ENCODE assay signal across 15 cellular contexts in the genomic region with DNA sequence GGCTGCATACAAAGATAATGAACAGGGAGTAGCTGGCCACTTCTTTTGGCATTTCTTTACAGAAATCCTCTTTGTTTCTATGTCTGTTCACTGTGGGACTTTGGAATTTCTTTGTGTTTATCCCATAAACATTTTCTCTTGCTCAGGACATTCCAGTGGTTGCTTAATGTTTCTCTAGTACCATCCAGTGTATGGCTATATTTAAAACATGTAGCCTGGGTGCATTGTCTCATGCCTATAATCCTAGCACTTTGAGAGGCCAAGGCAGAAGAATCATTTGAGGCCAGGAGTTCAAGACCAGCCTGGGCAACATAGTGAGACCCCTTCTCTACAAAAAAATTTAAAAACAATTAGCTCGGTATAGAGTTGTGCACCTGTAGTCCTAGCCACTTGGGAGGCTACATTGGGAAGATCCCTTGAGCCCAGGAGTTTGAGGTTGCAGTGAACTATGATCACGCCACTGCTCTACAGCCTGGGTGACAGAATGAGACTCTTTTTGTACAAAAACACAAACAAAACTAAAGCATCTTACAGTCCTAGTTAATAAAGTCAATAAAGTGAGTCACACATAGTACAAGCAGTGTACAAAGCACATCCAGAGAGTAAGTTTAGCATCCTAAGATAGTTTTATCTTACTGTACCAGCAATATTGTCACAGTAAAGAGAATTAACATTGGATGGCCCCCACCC.
DNase-seq lines count a peak whose midpoint lies in the region; ATAC-seq, FAIRE-seq and TF ChIP-seq lines count a peak whose summit lies in the region.
"Had no signal": no experiment of that assay in that cellular context is flagged by ENCODE, and none has a peak within 500 bp of the region (broad histone marks: within the 10 kb centered on the region; RNA-seq: fewer than 3 reads in every experiment).

No MANE protein-coding gene starts in this region.

- POLR2A ChIA-PET in A549 (lab: Yijun Ruan, JAX): no interaction called here

- H3T11ph ChIP-seq in H9 (ENCODE audit: low read length): no peak overlapping the region

- H4K5ac ChIP-seq in H9 (ENCODE audit: insufficient read length, low read depth, low read length): no peak overlapping the region

- no peak overlapping the region for H3K23ac ChIP-seq in H9 (ENCODE audit: insufficient read length, low read depth, low read length)

- 45% methylated on average over 2 of the region's 2 CpGs for WGBS in A549 (ENCODE audit: missing lambda C conversion rate)
- no CpG with 5 or more reads among the region's 2 CpGs for WGBS in H9 (ENCODE audit: extremely low coverage, insufficient read length, low lambda C conversion rate)

- peaks cover 23 to 37% of the 10 kb centered on the region in 2 experiments for H3K4me1 Mint-ChIP-seq in H9

- no peak overlapping the region for H3K4me3 ChIP-seq in A549
- no peak overlapping the region for H3K4me3 ChIP-seq in choroid plexus epithelial cell (ENCODE audit: low read depth, low read length)
- H3K4me3 ChIP-seq in lower lobe of right lung: no peak overlapping the region
- no peak overlapping the region for H3K4me3 ChIP-seq in Karpas-422 (ENCODE audit: low read length)
- H3K4me3 ChIP-seq: skin epidermis, thyroid gland had no signal

- no peak overlapping the region for H2BK120ac ChIP-seq in H9 (ENCODE audit: low read depth, low read length, poor library complexity, severe bottlenecking)

- H3K27me3 ChIP-seq in lower lobe of right lung (ENCODE audit: low read depth) (no peaks in the 10 kb centered on the region), H9 (ENCODE audit: insufficient read depth, low read length) (no peaks in the 10 kb centered on the region), Karpas-422 (ENCODE audit: low read length) (no peaks in the 10 kb centered on the region)
- H3K27me3 ChIP-seq: thyroid gland had no signal

- no peaks in the 10 kb centered on the region for H3K36me3 Mint-ChIP-seq in H9 (ENCODE audit: insufficient read depth in 1 of 3, low read depth in 3 of 3)
- H3K36me3 Mint-ChIP-seq: naive B cell had no signal

- H4K8ac ChIP-seq in H9 (replicated peaks; ENCODE audit: insufficient read length, low read depth, low read length): no peak overlapping the region

- H2AFZ ChIP-seq in H9 (ENCODE audit: low read length) (no peak overlapping the region), Karpas-422 (ENCODE audit: low read length) (no peak overlapping the region)

- ATAC-seq in A549 (peak; percentile 50 to 76; a peak in 4 of 6 replicates), lower lobe of right lung (peak; percentile 41 to 51)

- TF ChIP-seq POLR2A in A549 (IDR thresholded peaks at IDR 0.05; ENCODE audit: low read length): no peak

- no peak overlapping the region for H3K4me3 Mint-ChIP-seq in H9

- H2BK15ac ChIP-seq in H9 (ENCODE audit: low read depth, low read length): no peak overlapping the region

- no peaks in the 10 kb centered on the region for H3K23me2 ChIP-seq in H9 (ENCODE audit: insufficient read length, low read depth, low read length, poor library complexity, severe bottlenecking)

- H3K27ac Mint-ChIP-seq in H9: no peak overlapping the region

- H3K27ac ChIP-seq in A549 (peak overlapping the region in 1 of 2 experiments; percentile 21; a peak in 1 of 6 replicates), lower lobe of right lung (no peak overlapping the region), H9 (ENCODE audit: insufficient read length, low read depth, low read length) (no peak overlapping the region), Karpas-422 (ENCODE audit: low read length) (no peak overlapping the region)
- H3K27ac ChIP-seq: thyroid gland had no signal

- no peaks in the 10 kb centered on the region for H3K9me2 ChIP-seq in Karpas-422 (replicated peaks; ENCODE audit: insufficient read depth, low read length)

- no peak overlapping the region for H2AK5ac ChIP-seq in H9 (ENCODE audit: insufficient read length, low read length)

- H2BK5ac ChIP-seq in H9 (ENCODE audit: insufficient read length, low read length): no peak overlapping the region

- no peak overlapping the region for H2BK12ac ChIP-seq in H9 (ENCODE audit: insufficient read length, low read depth, low read length)

- no peak overlapping the region for H3K9ac ChIP-seq in H9 (ENCODE audit: extremely low read depth, insufficient read length, low read length)
- no peak overlapping the region for H3K9ac ChIP-seq in Karpas-422 (ENCODE audit: low read length)

- H3K79me2 ChIP-seq in H9 (ENCODE audit: insufficient read depth, low read length) (peaks cover 4% of the 10 kb centered on the region; the same call in 1 of the 2 replicates), Karpas-422 (ENCODE audit: low read length) (no peaks in the 10 kb centered on the region)

- TF ChIP-seq CTCF in A549 (IDR thresholded peaks at IDR 0.05) (no peak), choroid plexus epithelial cell (conservative IDR thresholded peaks at IDR 0.05; ENCODE audit: low read depth, low read length) (no peak), lower lobe of right lung (IDR thresholded peaks at IDR 0.05) (no peak), H9 (conservative IDR thresholded peaks at IDR 0.05) (no peak)

- H3K36me3 ChIP-seq in lower lobe of right lung: no peaks in the 10 kb centered on the region
- H3K36me3 ChIP-seq in Karpas-422 (ENCODE audit: insufficient read depth, low read length): no peaks in the 10 kb centered on the region
- H3K36me3 ChIP-seq: thyroid gland had no signal

- TF ChIP-seq EP300 in A549 (IDR thresholded peaks at IDR 0.05): no peak

- H4K20me1 ChIP-seq in H9 (ENCODE audit: control insufficient read depth, insufficient read depth, insufficient read length): no peaks in the 10 kb centered on the region
- H4K20me1 ChIP-seq in Karpas-422 (ENCODE audit: insufficient read depth, low read depth, low read length): peaks cover 47% of the 10 kb centered on the region

- H3K14ac ChIP-seq in H9 (ENCODE audit: insufficient read depth, low read length): no peak overlapping the region

- H3K9me3 Mint-ChIP-seq in H9: no peaks in the 10 kb centered on the region
- H3K9me3 Mint-ChIP-seq: naive B cell had no signal

- intact Hi-C loops in lower lobe of right lung (cut with DNase I): no loop called here

- no peak overlapping the region for H3K56ac ChIP-seq in H9 (ENCODE audit: insufficient read length, low read depth, low read length)

- H4K91ac ChIP-seq in H9 (ENCODE audit: insufficient read length, low read depth, low read length): no peak overlapping the region

- FAIRE-seq in A549 (lab: Jason Lieb, UNC) (no peak), HTR-8/SVneo (lab: Jason Lieb, UNC) (peak; percentile 69)

- H3K4ac ChIP-seq in H9 (ENCODE audit: low read depth, low read length): no peak overlapping the region

- no peaks in the 10 kb centered on the region for H3K27me3 Mint-ChIP-seq in H9 (ENCODE audit: low read depth)
- H3K27me3 Mint-ChIP-seq: naive B cell had no signal

- H3K4me1 ChIP-seq in A549: peaks cover 23% of the 10 kb centered on the region
- peaks cover 36% of the 10 kb centered on the region for H3K4me1 ChIP-seq in lower lobe of right lung
- peaks cover 5% of the 10 kb centered on the region; the same call in 1 of the 2 replicates for H3K4me1 ChIP-seq in H9 (ENCODE audit: insufficient read depth, low read length)
- H3K4me1 ChIP-seq in Karpas-422 (ENCODE audit: low read length): peaks cover 6% of the 10 kb centered on the region; the same call in 1 of the 2 replicates

- H3K79me1 ChIP-seq in H9 (ENCODE audit: insufficient read depth, low read depth, low read length, poor library complexity, severe bottlenecking): peaks cover 5% of the 10 kb centered on the region

- H3K18ac ChIP-seq in H9 (ENCODE audit: insufficient read length, low read depth, low read length): no peak overlapping the region

- TF ChIP-seq RAD21 in A549 (conservative IDR thresholded peaks at IDR 0.05 in 1 of 2, IDR thresholded peaks at IDR 0.05 in 1 of 2): no peak

- DNase-seq in A549 (ENCODE audit: low read depth in 1 of 2, low spot score in 1 of 2) (peak in 1 of 2 experiments; percentile 9), HTR-8/SVneo (ENCODE audit: insufficient read length, low spot score) (peak; percentile 48), choroid plexus epithelial cell (ENCODE audit: low read depth) (peak; percentile 94), lower lobe of right lung (no peak), putamen (ENCODE audit: low spot score) (no peak), H9 (no peak), NK-92 (lab: John Stamatoyannopoulos, UW; ENCODE audit: unreplicated experiment) (no peak), Karpas-422 (no peak)
- DNase-seq: amniotic stem cell, DMS79, naive B cell, NCI-H82, SHP77 treated with DMSO at 0.1 percent for 48 hours, thyroid gland had no signal

- H3K9me3 ChIP-seq in A549 (no peaks in the 10 kb centered on the region), lower lobe of right lung (no peaks in the 10 kb centered on the region), H9 (ENCODE audit: control insufficient read depth, low read depth, low read length) (no peaks in the 10 kb centered on the region), Karpas-422 (ENCODE audit: low read length) (no peaks in the 10 kb centered on the region)
- H3K9me3 ChIP-seq: thyroid gland had no signal

- no peak overlapping the region for H2BK20ac ChIP-seq in H9 (ENCODE audit: low read depth, low read length, poor library complexity, severe bottlenecking)

- CTCF ChIA-PET in A549 (lab: Yijun Ruan, JAX): interaction anchor here (1.4 kb wide), 1 partner anchor 23 kb away, joined by 5 read pairs; no protein-coding TSS in a partner anchor

- H3K4me2 ChIP-seq in A549 (peak overlapping the region; percentile 59), H9 (ENCODE audit: insufficient read depth, insufficient read length, low read length) (no peak overlapping the region), Karpas-422 (ENCODE audit: low read depth, low read length, poor library complexity, severe bottlenecking) (no peak overlapping the region)

TF ChIP-seq in A549, 52 proteins besides CTCF, POLR2A, EP300 and RAD21 (continues in another document):
- TF ChIP-seq POLR2AphosphoS2 (conservative IDR thresholded peaks at IDR 0.05; ENCODE audit: low read length) (no peak), FOSL2 (IDR thresholded peaks at IDR 0.05) (no peak), FOSL2 (CRISPR knock-in tag; IDR thresholded peaks at IDR 0.05) (peak; percentile 20; the same call in 1 of the 2 replicates), CHD2 (IDR thresholded peaks at IDR 0.05; ENCODE audit: low read length, partially characterized antibody) (no peak), ZFP36 (IDR thresholded peaks at IDR 0.05; ENCODE audit: borderline replicate concordance, partially characterized antibody) (no peak), NFE2L2 (conservative IDR thresholded peaks at IDR 0.05; ENCODE audit: low read length) (no peak), PHF8 (IDR thresholded peaks at IDR 0.05; ENCODE audit: borderline replicate concordance, low read depth) (no peak)

Comparison
In these comparisons a context has a peak if more than half of its experiments do, and no peak if none do; other contexts are left out.
1. DNase-seq: peak in HTR-8/SVneo (single experiment) and choroid plexus epithelial cell (single experiment); none in lower lobe of right lung (single experiment), putamen (single experiment), H9 (single experiment), NK-92 (single experiment) and Karpas-422 (single experiment).